ENCODE assay signal across 8 cellular contexts in genomic region chr2:172693037-172693436, GRCh38. TPM values are rescaled to one million over a fixed set of nuclear protein-coding genes. Genes with fewer than 3 reads are reported as not detected.
DNase-seq lines count a peak whose midpoint lies in the region; ATAC-seq and TF ChIP-seq lines count a peak whose summit lies in the region.

No MANE protein-coding gene starts in this region.

- no peaks in the 10 kb centered on the region for H3K27me3 Mint-ChIP-seq in activated T-cell treated with anti-CD3 and anti-CD28 coated beads, Interleukin-2, amount 50 U/mL, for 72 hours (ENCODE audit: low read depth)

- TF ChIP-seq EP300 in Ishikawa (IDR thresholded peaks at IDR 0.05; ENCODE audit: borderline replicate concordance): no peak

- peaks cover 4 to 5% of the 10 kb centered on the region in 2 donors for H3K36me3 Mint-ChIP-seq in activated T-cell treated with anti-CD3 and anti-CD28 coated beads, Interleukin-2, amount 50 U/mL, for 72 hours (ENCODE audit: insufficient read depth in 2 of 2)

- DNase-seq in activated T-cell treated with anti-CD3 and anti-CD28 coated beads, Interleukin-2, amount 50 U/mL, for 72 hours: peak; percentile 35 to 64
- DNase-seq in left ventricle myocardium inferior: peak; percentile 72
- peak; percentile 22 to 43 (median 38) for DNase-seq in stimulated activated CD4-positive, alpha-beta T cell treated with anti-CD3 and anti-CD28 coated beads, TNF-alpha, amount 100 ng/mL, for 24 hours (ENCODE audit: low read depth in 3 of 3)

- peak overlapping the region; percentile 21; the same call in 1 of the 2 replicates for H3K27ac ChIP-seq in C4-2B
- peak overlapping the region; percentile 43 for H3K27ac ChIP-seq in left ventricle myocardium inferior (replicated peaks)

- peaks cover 7% of the 10 kb centered on the region for H3K9me3 ChIP-seq in left ventricle myocardium inferior (replicated peaks)

- H3K4me1 Mint-ChIP-seq in activated T-cell treated with anti-CD3 and anti-CD28 coated beads, Interleukin-2, amount 50 U/mL, for 72 hours (ENCODE audit: low read depth): peaks cover 47% of the 10 kb centered on the region

- peaks cover 20% of the 10 kb centered on the region for H3K4me1 ChIP-seq in left ventricle myocardium inferior

- H3K4me3 Mint-ChIP-seq in activated T-cell treated with anti-CD3 and anti-CD28 coated beads, Interleukin-2, amount 50 U/mL, for 72 hours: peak overlapping the region in 1 of 2 donors; percentile 18

- intact Hi-C loops in left ventricle myocardium inferior (cut with micrococcal nuclease): no loop called here

- no peaks in the 10 kb centered on the region for H3K36me3 ChIP-seq in left ventricle myocardium inferior

- no peak overlapping the region for H3K4me3 ChIP-seq in left ventricle myocardium inferior

- peak; percentile 95 to 96 for ATAC-seq in activated T-cell treated with anti-CD3 and anti-CD28 coated beads, Interleukin-2, amount 50 U/mL, for 72 hours (replicated peaks in 1 of 2)
- no peak for ATAC-seq in GM21423 (IDR thresholded peaks at IDR 0.05; ENCODE audit: unreplicated experiment)
- no peak for ATAC-seq in GM19035 (IDR thresholded peaks at IDR 0.05; ENCODE audit: unreplicated experiment)
- ATAC-seq in HG03045 (IDR thresholded peaks at IDR 0.05; ENCODE audit: unreplicated experiment): no peak

- no peak overlapping the region for H3K27ac Mint-ChIP-seq in activated T-cell treated with anti-CD3 and anti-CD28 coated beads, Interleukin-2, amount 50 U/mL, for 72 hours

- H3K27me3 ChIP-seq in left ventricle myocardium inferior (ENCODE audit: low read depth): peaks cover 11% of the 10 kb centered on the region

- TF ChIP-seq CTCF in C4-2B (conservative IDR thresholded peaks at IDR 0.05): no peak
- TF ChIP-seq CTCF in left ventricle myocardium inferior (IDR thresholded peaks at IDR 0.05; ENCODE audit: borderline replicate concordance): no peak

- TF ChIP-seq RAD21 in Ishikawa (IDR thresholded peaks at IDR 0.05; ENCODE audit: low read depth): no peak

- H3K9me3 Mint-ChIP-seq in activated T-cell treated with anti-CD3 and anti-CD28 coated beads, Interleukin-2, amount 50 U/mL, for 72 hours: peaks cover 1% of the 10 kb centered on the region in 2 donors

TF ChIP-seq in Ishikawa, 13 proteins besides CTCF, POLR2A, EP300 and RAD21:
- TF ChIP-seq, protein P1, sequence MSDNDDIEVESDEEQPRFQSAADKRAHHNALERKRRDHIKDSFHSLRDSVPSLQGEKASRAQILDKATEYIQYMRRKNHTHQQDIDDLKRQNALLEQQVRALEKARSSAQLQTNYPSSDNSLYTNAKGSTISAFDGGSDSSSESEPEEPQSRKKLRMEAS (IDR thresholded peaks at IDR 0.05): peak; percentile 77
- peak; percentile 50; the same call in 1 of the 2 replicates for TF ChIP-seq NFIC (IDR thresholded peaks at IDR 0.05)
- TF ChIP-seq ZBTB7A (IDR thresholded peaks at IDR 0.05; ENCODE audit: low read depth): no peak
TF ChIP-seq in Ishikawa: peak in this region for 2.

RNA-seq across cellular contexts. Expression of gene RAPGEF4, which starts 42.6 kb away (rescaled TPM):
- under 1 TPM; 0.19 to 0.65 TPM for total RNA-seq in activated T-cell treated with anti-CD3 and anti-CD28 coated beads, Interleukin-2, amount 50 U/mL, for 72 hours
- 3.7 TPM for total RNA-seq in left ventricle myocardium inferior

Comparison
In these comparisons a context has a peak if more than half of its experiments do, and no peak if none do; other contexts are left out.
1. ATAC-seq: peak in activated T-cell treated with anti-CD3 and anti-CD28 coated beads, Interleukin-2, amount 50 U/mL, for 72 hours (2 of 2); none in GM21423 (single experiment), GM19035 (single experiment) and HG03045 (single experiment).
2. Peak in every context shown above with its lines, with median percentiles within 50 percentile points of each other: DNase-seq.